1 cellular context compared by ENCODE assay signal in the genomic region with DNA sequence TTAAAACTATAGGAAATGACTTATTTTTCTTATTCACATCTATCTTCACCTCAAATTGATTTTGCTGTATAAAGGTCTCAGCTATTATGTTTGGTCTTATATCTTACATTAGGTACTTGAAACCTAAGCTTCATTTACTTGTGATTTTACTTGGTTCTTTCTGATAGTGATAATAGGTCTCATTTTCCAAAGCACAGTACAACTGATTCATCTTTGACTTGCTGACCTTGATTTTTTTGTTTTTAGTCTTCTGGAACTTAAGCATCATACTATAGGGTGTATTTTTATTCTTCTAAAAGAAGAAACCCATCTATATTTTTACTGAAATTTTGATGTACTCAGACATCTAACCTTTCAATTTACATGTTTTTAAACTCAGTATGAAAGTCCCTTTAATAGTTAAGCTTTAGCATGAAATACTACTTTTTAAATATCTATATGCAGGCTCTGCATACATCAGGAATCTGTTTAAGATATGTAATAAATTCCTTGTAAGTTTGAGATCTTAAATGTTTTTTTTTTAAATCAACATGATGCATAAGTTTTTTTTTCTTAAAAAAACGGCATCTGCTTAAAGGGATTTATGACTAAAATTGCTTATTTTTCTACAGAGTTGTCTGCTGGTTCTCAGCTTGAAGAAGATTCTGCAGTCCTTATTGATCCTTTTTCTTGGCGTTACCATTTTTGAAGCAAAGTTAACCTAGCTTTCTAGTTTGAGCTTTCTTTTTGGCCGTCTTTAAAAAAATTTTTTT.
TF ChIP-seq lines count a peak whose summit lies in the region.

No MANE protein-coding gene starts in this region.

TF ChIP-seq in GM12878, 131 proteins besides CTCF, POLR2A, EP300 and RAD21:
- TF ChIP-seq, protein P1, sequence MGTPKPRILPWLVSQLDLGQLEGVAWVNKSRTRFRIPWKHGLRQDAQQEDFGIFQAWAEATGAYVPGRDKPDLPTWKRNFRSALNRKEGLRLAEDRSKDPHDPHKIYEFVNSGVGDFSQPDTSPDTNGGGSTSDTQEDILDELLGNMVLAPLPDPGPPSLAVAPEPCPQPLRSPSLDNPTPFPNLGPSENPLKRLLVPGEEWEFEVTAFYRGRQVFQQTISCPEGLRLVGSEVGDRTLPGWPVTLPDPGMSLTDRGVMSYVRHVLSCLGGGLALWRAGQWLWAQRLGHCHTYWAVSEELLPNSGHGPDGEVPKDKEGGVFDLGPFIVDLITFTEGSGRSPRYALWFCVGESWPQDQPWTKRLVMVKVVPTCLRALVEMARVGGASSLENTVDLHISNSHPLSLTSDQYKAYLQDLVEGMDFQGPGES (IDR thresholded peaks at IDR 0.05), result no peak
- TF ChIP-seq EZH2 (IDR thresholded peaks at IDR 0.05; ENCODE audit: borderline replicate concordance, control insufficient read depth, low read depth, low read length) (no peak), FOXM1 (IDR thresholded peaks at IDR 0.05; ENCODE audit: low read depth, low read length) (no peak), RELA (IDR thresholded peaks at IDR 0.05; ENCODE audit: borderline replicate concordance, partially characterized antibody) (no peak), ZZZ3 (IDR thresholded peaks at IDR 0.05; ENCODE audit: control insufficient read depth, insufficient read length, low read depth) (no peak), SREBF2 (IDR thresholded peaks at IDR 0.05; ENCODE audit: low read length) (no peak), HCFC1 (IDR thresholded peaks at IDR 0.05; ENCODE audit: low read length) (no peak), CHD4 (IDR thresholded peaks at IDR 0.05) (no peak), MEF2A (IDR thresholded peaks at IDR 0.05; ENCODE audit: insufficient read depth, low read depth, low read length) (no peak), TBL1XR1 (IDR thresholded peaks at IDR 0.05; ENCODE audit: low read depth, low read length) (no peak), HDGF (IDR thresholded peaks at IDR 0.05) (no peak), LARP7 (IDR thresholded peaks at IDR 0.05) (no peak), RBBP5 (conservative IDR thresholded peaks at IDR 0.05) (no peak), PAX8 (IDR thresholded peaks at IDR 0.05) (no peak)
- TF ChIP-seq, protein P2, sequence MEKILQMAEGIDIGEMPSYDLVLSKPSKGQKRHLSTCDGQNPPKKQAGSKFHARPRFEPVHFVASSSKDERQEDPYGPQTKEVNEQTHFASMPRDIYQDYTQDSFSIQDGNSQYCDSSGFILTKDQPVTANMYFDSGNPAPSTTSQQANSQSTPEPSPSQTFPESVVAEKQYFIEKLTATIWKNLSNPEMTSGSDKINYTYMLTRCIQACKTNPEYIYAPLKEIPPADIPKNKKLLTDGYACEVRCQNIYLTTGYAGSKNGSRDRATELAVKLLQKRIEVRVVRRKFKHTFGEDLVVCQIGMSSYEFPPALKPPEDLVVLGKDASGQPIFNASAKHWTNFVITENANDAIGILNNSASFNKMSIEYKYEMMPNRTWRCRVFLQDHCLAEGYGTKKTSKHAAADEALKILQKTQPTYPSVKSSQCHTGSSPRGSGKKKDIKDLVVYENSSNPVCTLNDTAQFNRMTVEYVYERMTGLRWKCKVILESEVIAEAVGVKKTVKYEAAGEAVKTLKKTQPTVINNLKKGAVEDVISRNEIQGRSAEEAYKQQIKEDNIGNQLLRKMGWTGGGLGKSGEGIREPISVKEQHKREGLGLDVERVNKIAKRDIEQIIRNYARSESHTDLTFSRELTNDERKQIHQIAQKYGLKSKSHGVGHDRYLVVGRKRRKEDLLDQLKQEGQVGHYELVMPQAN (conservative IDR thresholded peaks at IDR 0.05), result no peak
- TF ChIP-seq, protein P3, sequence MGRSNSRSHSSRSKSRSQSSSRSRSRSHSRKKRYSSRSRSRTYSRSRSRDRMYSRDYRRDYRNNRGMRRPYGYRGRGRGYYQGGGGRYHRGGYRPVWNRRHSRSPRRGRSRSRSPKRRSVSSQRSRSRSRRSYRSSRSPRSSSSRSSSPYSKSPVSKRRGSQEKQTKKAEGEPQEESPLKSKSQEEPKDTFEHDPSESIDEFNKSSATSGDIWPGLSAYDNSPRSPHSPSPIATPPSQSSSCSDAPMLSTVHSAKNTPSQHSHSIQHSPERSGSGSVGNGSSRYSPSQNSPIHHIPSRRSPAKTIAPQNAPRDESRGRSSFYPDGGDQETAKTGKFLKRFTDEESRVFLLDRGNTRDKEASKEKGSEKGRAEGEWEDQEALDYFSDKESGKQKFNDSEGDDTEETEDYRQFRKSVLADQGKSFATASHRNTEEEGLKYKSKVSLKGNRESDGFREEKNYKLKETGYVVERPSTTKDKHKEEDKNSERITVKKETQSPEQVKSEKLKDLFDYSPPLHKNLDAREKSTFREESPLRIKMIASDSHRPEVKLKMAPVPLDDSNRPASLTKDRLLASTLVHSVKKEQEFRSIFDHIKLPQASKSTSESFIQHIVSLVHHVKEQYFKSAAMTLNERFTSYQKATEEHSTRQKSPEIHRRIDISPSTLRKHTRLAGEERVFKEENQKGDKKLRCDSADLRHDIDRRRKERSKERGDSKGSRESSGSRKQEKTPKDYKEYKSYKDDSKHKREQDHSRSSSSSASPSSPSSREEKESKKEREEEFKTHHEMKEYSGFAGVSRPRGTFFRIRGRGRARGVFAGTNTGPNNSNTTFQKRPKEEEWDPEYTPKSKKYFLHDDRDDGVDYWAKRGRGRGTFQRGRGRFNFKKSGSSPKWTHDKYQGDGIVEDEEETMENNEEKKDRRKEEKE (IDR thresholded peaks at IDR 0.05), result no peak
- TF ChIP-seq, protein P4, sequence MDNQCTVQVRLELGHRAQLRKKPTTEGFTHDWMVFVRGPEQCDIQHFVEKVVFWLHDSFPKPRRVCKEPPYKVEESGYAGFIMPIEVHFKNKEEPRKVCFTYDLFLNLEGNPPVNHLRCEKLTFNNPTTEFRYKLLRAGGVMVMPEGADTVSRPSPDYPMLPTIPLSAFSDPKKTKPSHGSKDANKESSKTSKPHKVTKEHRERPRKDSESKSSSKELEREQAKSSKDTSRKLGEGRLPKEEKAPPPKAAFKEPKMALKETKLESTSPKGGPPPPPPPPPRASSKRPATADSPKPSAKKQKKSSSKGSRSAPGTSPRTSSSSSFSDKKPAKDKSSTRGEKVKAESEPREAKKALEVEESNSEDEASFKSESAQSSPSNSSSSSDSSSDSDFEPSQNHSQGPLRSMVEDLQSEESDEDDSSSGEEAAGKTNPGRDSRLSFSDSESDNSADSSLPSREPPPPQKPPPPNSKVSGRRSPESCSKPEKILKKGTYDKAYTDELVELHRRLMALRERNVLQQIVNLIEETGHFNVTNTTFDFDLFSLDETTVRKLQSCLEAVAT (IDR thresholded peaks at IDR 0.05), result no peak
- TF ChIP-seq, protein P5, sequence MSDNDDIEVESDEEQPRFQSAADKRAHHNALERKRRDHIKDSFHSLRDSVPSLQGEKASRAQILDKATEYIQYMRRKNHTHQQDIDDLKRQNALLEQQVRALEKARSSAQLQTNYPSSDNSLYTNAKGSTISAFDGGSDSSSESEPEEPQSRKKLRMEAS (IDR thresholded peaks at IDR 0.05; ENCODE audit: low read depth, low read length), result no peak
TF ChIP-seq in GM12878: peak in this region for 0.
